In genomic region chr2:231185050-231185725, GRCh38 we compare ENCODE assay signal across 20 cellular contexts. TPM values are rescaled to one million over a fixed set of nuclear protein-coding genes. Genes with fewer than 3 reads are reported as not detected.
DNase-seq lines count a peak whose midpoint lies in the region; ATAC-seq, FAIRE-seq and TF ChIP-seq lines count a peak whose summit lies in the region.
"Had no signal": no experiment of that assay in that cellular context is flagged by ENCODE, and none has a peak within 500 bp of the region (broad histone marks: within the 10 kb centered on the region; RNA-seq: fewer than 3 reads in every experiment).

No MANE protein-coding gene starts in this region.

- H2BK20ac ChIP-seq in H1 (ENCODE audit: low read length): 0 out of 2 replicates have a peak overlapping the region, but pooled peaks have one; percentile 61

- H2BK5ac ChIP-seq in H1 (ENCODE audit: low read depth, low read length) (peak overlapping the region; percentile 66; the same call in 1 of the 2 replicates), mesenchymal stem cell (ENCODE audit: low read depth, low read length, poor library complexity, severe bottlenecking) (peak overlapping the region; percentile 10)

- H3K79me1 ChIP-seq in H1 (ENCODE audit: low read depth, low read length) (no peaks in the 10 kb centered on the region), mesenchymal stem cell (replicated peaks; ENCODE audit: low read length, poor library complexity, severe bottlenecking) (no peaks in the 10 kb centered on the region)

- H3K4me2 ChIP-seq in H1 (ENCODE audit: insufficient read depth in 1 of 2, low read depth in 2 of 2, low read length in 2 of 2) (no peak overlapping the region), mesenchymal stem cell (ENCODE audit: low read length, poor library complexity, severe bottlenecking) (no peak overlapping the region)

- H3K9me3 ChIP-seq in adipocyte (ENCODE audit: control insufficient read depth, low read length): no peaks in the 10 kb centered on the region
- H3K9me3 ChIP-seq in H1 (ENCODE audit: insufficient read depth in 2 of 2, low read depth in 1 of 2, low read length in 1 of 2): no peaks in the 10 kb centered on the region
- no peaks in the 10 kb centered on the region for H3K9me3 ChIP-seq in mesenchymal stem cell (ENCODE audit: control insufficient read depth, low read length)
- no peaks in the 10 kb centered on the region for H3K9me3 ChIP-seq in tibial artery

- H3K27ac ChIP-seq in H1 (ENCODE audit: low read depth, low read length) (no peak overlapping the region), mesenchymal stem cell (ENCODE audit: low read length, poor library complexity, severe bottlenecking) (no peak overlapping the region), tibial artery (peak overlapping the region; percentile 98 to 99)

- peak overlapping the region; percentile 12 for H3K9ac ChIP-seq in adipocyte (ENCODE audit: low read length)
- H3K9ac ChIP-seq in H1 (replicated peaks in 1 of 4; ENCODE audit: extremely low read depth in 1 of 4, low read depth in 3 of 4, low read length in 3 of 4): no peak overlapping the region
- no peak overlapping the region for H3K9ac ChIP-seq in mesenchymal stem cell (ENCODE audit: low read length)

- H4K91ac ChIP-seq in H1 (replicated peaks; ENCODE audit: insufficient read length, low read length) (no peak overlapping the region), mesenchymal stem cell (ENCODE audit: low read length) (peak overlapping the region; percentile 92)

- 0 out of 2 replicates have a peak overlapping the region, but pooled peaks have one; percentile 15 for H2AK5ac ChIP-seq in H1 (ENCODE audit: low read depth, low read length)
- peak overlapping the region; percentile 66 for H2AK5ac ChIP-seq in mesenchymal stem cell (ENCODE audit: low read length, severe bottlenecking)

- H2BK12ac ChIP-seq in H1 (ENCODE audit: low read depth, low read length) (no peak overlapping the region), mesenchymal stem cell (ENCODE audit: low read length in 2 of 2) (peak overlapping the region; percentile 96 to 98)

- H3K18ac ChIP-seq in H1 (ENCODE audit: extremely low read depth, low read length): no peak overlapping the region
- H3K18ac ChIP-seq in mesenchymal stem cell (ENCODE audit: low read depth in 1 of 2, low read length in 2 of 2): peak overlapping the region; percentile 59 to 88

- no peak overlapping the region for H2BK120ac ChIP-seq in H1 (replicated peaks; ENCODE audit: low read depth, low read length)
- H2BK120ac ChIP-seq in mesenchymal stem cell (ENCODE audit: low read depth, low read length): peak overlapping the region; percentile 83

- ATAC-seq in HG03342 (IDR thresholded peaks at IDR 0.05; ENCODE audit: unreplicated experiment): no peak
- ATAC-seq: activated CD4-positive, alpha-beta T cell treated with anti-CD3 and anti-CD28 coated beads for 36 hours; effector memory CD8-positive, alpha-beta T cell; natural killer cell had no signal

- TF ChIP-seq CTCF in H1 (IDR thresholded peaks at IDR 0.05; ENCODE audit: control extremely low read depth in 1 of 3, insufficient read depth in 1 of 3, low read depth in 1 of 3, low read length in 3 of 3) (no peak), tibial artery (IDR thresholded peaks at IDR 0.05) (no peak)

- H3K27me3 ChIP-seq in adipocyte (replicated peaks; ENCODE audit: control insufficient read depth, insufficient read depth, low read length) (no peaks in the 10 kb centered on the region), H1 (replicated peaks in 1 of 4; ENCODE audit: control insufficient read depth in 3 of 4, extremely low read depth in 1 of 4, insufficient read depth in 3 of 4, low read length in 3 of 4) (no peaks in the 10 kb centered on the region), mesenchymal stem cell (ENCODE audit: control insufficient read depth in 1 of 2, insufficient read depth in 1 of 2, low read length in 2 of 2) (no peaks in the 10 kb centered on the region), tibial artery (no peaks in the 10 kb centered on the region)

- no peaks in the 10 kb centered on the region for H4K20me1 ChIP-seq in H1 (replicated peaks in 1 of 2; ENCODE audit: control insufficient read depth in 1 of 2, insufficient read depth in 2 of 2, low read length in 2 of 2)

- H3K4me3 ChIP-seq in adipocyte (ENCODE audit: low read length) (no peak overlapping the region), H1 (ENCODE audit: extremely low read depth in 1 of 4, insufficient read depth in 2 of 4, low read depth in 3 of 4, low read length in 4 of 4) (no peak overlapping the region), mesenchymal stem cell (ENCODE audit: insufficient read depth in 1 of 2, low read depth in 1 of 2, low read length in 2 of 2) (no peak overlapping the region), tibial artery (no peak overlapping the region)

- no peaks in the 10 kb centered on the region for H3K79me2 ChIP-seq in H1 (ENCODE audit: control insufficient read depth in 1 of 2, insufficient read depth in 2 of 2, low read length in 2 of 2)

- CTCF ChIA-PET in H1 (lab: Charles Lee; ENCODE audit: partially characterized antibody): interaction anchor here (2.1 kb wide), 1 partner anchor 209 kb away, joined by 7 read pairs; the partner anchor contains the start of gene B3GNT7

- no peaks in the 10 kb centered on the region for H3K36me3 ChIP-seq in adipocyte (ENCODE audit: control insufficient read depth, insufficient read depth, low read length, severe bottlenecking)
- H3K36me3 ChIP-seq in H1 (ENCODE audit: control insufficient read depth in 2 of 4, insufficient read depth in 4 of 4, low read length in 3 of 4): no peaks in the 10 kb centered on the region
- H3K36me3 ChIP-seq in mesenchymal stem cell (ENCODE audit: control insufficient read depth in 1 of 2, insufficient read depth in 2 of 2, low read depth in 1 of 2, low read length in 2 of 2): no peaks in the 10 kb centered on the region
- no peaks in the 10 kb centered on the region for H3K36me3 ChIP-seq in tibial artery

- no peak overlapping the region for H3K56ac ChIP-seq in H1 (replicated peaks; ENCODE audit: insufficient read length, low read depth, low read length)

- TF ChIP-seq RAD21 in H1 (IDR thresholded peaks at IDR 0.05 in 1 of 2, conservative IDR thresholded peaks at IDR 0.05 in 1 of 2; ENCODE audit: low read depth in 2 of 2, low read length in 2 of 2): no peak

- no peak for FAIRE-seq in H1 (lab: Jason Lieb, UNC)
- FAIRE-seq: D721Med, GM18507, islet of Langerhans had no signal

- peaks cover 45% of the 10 kb centered on the region for H3K4me1 ChIP-seq in adipocyte (ENCODE audit: control insufficient read depth, insufficient read depth, low read length)
- peaks cover 0 to 13% (median 6%) of the 10 kb centered on the region in 4 experiments; a peak in 6 of 7 replicates for H3K4me1 ChIP-seq in H1 (replicated peaks in 1 of 4; ENCODE audit: control insufficient read depth in 3 of 4, insufficient read depth in 4 of 4, low read length in 3 of 4)
- H3K4me1 ChIP-seq in mesenchymal stem cell (ENCODE audit: control insufficient read depth, insufficient read depth, low read depth, low read length): peaks cover 24% of the 10 kb centered on the region
- H3K4me1 ChIP-seq in tibial artery: peaks cover 0 to 94% (median 56%) of the 10 kb centered on the region in 4 donors

- DNase-seq in adipocyte (ENCODE audit: low read depth) (no peak), H1 (ENCODE audit: low read depth in 1 of 2, low spot score in 2 of 2) (no peak), mesenchymal stem cell (no peak), tibial artery (peak; percentile 43 to 78), NCI-H1417 (lab: John Stamatoyannopoulos, UW) (no peak), NCI-H524 (lab: John Stamatoyannopoulos, UW) (no peak)
- DNase-seq: activated CD4-positive, alpha-beta T cell treated with anti-CD3 and anti-CD28 coated beads for 36 hours; activated gamma-delta T cell; AML-193; effector memory CD8-positive, alpha-beta T cell; hippocampal formation; mesendoderm; natural killer cell; NCI-H1105; NCI-H2107; NCI-H524 treated with DMSO at 0.1 percent for 48 hours had no signal

- TF ChIP-seq EP300 in H1 (IDR thresholded peaks at IDR 0.05; ENCODE audit: borderline replicate concordance in 1 of 2, low read depth in 2 of 2, low read length in 2 of 2): no peak

- no peak overlapping the region for H3K14ac ChIP-seq in H1 (ENCODE audit: insufficient read length)
- peak overlapping the region in 1 of 2 experiments; percentile 94 for H3K14ac ChIP-seq in mesenchymal stem cell (ENCODE audit: low read length in 2 of 2)

- no peak overlapping the region for H3K23ac ChIP-seq in H1 (ENCODE audit: insufficient read length)
- H3K23ac ChIP-seq in mesenchymal stem cell (ENCODE audit: low read length in 2 of 2): no peak overlapping the region

- H4K5ac ChIP-seq in H1 (ENCODE audit: insufficient read length, low read depth, low read length): no peak overlapping the region

- H2AFZ ChIP-seq in H1 (ENCODE audit: low read length) (no peak overlapping the region), mesenchymal stem cell (ENCODE audit: low read depth, low read length) (no peak overlapping the region)

- H3K23me2 ChIP-seq in H1 (ENCODE audit: low read depth, low read length): no peaks in the 10 kb centered on the region

- POLR2A ChIA-PET in H1 (lab: Charles Lee; ENCODE audit: partially characterized antibody): interaction anchor here (1.8 kb wide), 1 partner anchor 9 kb away, joined by 5 read pairs; no protein-coding TSS in a partner anchor

- TF ChIP-seq POLR2A in H1 (IDR thresholded peaks at IDR 0.05; ENCODE audit: control extremely low read depth in 1 of 2, low read depth in 2 of 2, low read length in 2 of 2): no peak

- H2BK15ac ChIP-seq in H1 (ENCODE audit: low read length): no peak overlapping the region
- peak overlapping the region; percentile 92 for H2BK15ac ChIP-seq in mesenchymal stem cell (ENCODE audit: low read depth, poor library complexity, severe bottlenecking)

- H3K4ac ChIP-seq in H1 (replicated peaks; ENCODE audit: insufficient read length, low read depth, low read length) (no peak overlapping the region), mesenchymal stem cell (ENCODE audit: low read depth in 1 of 2, low read length in 2 of 2) (peak overlapping the region; percentile 64 to 79)

- 89% methylated on average over 11 of the region's 11 CpGs; no CpG with 5 or more reads in 1 of the 2 experiments for WGBS in H1 (ENCODE audit: extremely low coverage in 1 of 2, insufficient coverage in 1 of 2, insufficient read length in 1 of 2, insufficient replicate concordance in 2 of 2, low coverage in 1 of 2, low lambda C conversion rate in 2 of 2, missing lambda C conversion rate in 1 of 2), 2 experiments
- 82% methylated on average over 11 of the region's 11 CpGs for WGBS in mesenchymal stem cell

- intact Hi-C loops in tibial artery (cut with DNase I; ENCODE audit: low total_unique reads): no loop called here

- H4K8ac ChIP-seq in H1 (ENCODE audit: extremely low read depth, insufficient read depth, low read length): peak overlapping the region; percentile 36; the same call in 1 of the 2 replicates
- peak overlapping the region; percentile 82 for H4K8ac ChIP-seq in mesenchymal stem cell (ENCODE audit: low read length)

RNA-seq across cellular contexts. Expression of gene ARMC9, which starts 13.2 kb away (rescaled TPM):
- total RNA-seq in H1 (2021; fragmentation: NEBNext Ultra II Directional; extraction: Animal tissue kit (Norgen Biotek cat#: 25700)): 33.0 and 36.1 TPM in 2 replicates
- polyA plus RNA-seq in H1 (2011; rRNA removed): 17.6 and 23.2 TPM in 2 replicates
- 33.4 TPM for polyA plus RNA-seq in H1 (2011; cell fraction: cytosol; rRNA removed)
- 36.4 TPM for polyA plus RNA-seq in H1 (2011; cell fraction: nucleus; rRNA removed)
- polyA plus RNA-seq in H1 (2012, experiment 1 of 2): 21.9 to 31.6 TPM (median 26.4 TPM) in 4 replicates
- polyA plus RNA-seq in H1 (2012, experiment 2 of 2): 10.4 TPM
- polyA plus RNA-seq in H1 (2013, experiment 1 of 2): 18.3 TPM
- polyA plus RNA-seq in H1 (2013, experiment 2 of 2): 18.4 TPM
- polyA minus RNA-seq in H1 (2011; rRNA and poly(A)+ RNA removed): 65.7 and 72.1 TPM in 2 replicates
- 23.5 TPM for polyA minus RNA-seq in H1 (2011; cell fraction: cytosol; rRNA and poly(A)+ RNA removed)
- polyA minus RNA-seq in H1 (2011; cell fraction: nucleus; rRNA and poly(A)+ RNA removed): 48.2 TPM
- 200 TPM for polyA plus RNA-seq in mesenchymal stem cell (2013, experiment 1 of 2)
- 202 TPM for polyA plus RNA-seq in mesenchymal stem cell (2013, experiment 2 of 2)

Comparison
In these comparisons a context has a peak if more than half of its experiments do, and no peak if none do; other contexts are left out.
1. DNase-seq: peak in tibial artery (2 of 2); none in adipocyte (single experiment), H1 (0 of 2), mesenchymal stem cell (single experiment), NCI-H1417 (0 of 3) and NCI-H524 (0 of 2).
2. H3K27ac ChIP-seq: peak in tibial artery (2 of 2); none in H1 (single experiment) and mesenchymal stem cell (single experiment).